9 cellular contexts compared by ENCODE assay signal in genomic region chr7:99615989-99616358, GRCh38. TPM values are rescaled to one million over a fixed set of nuclear protein-coding genes. Genes with fewer than 3 reads are reported as not detected.
DNase-seq lines count a peak whose midpoint lies in the region; FAIRE-seq and TF ChIP-seq lines count a peak whose summit lies in the region.
"Had no signal": no experiment of that assay in that cellular context is flagged by ENCODE, and none has a peak within 500 bp of the region (broad histone marks: within the 10 kb centered on the region; RNA-seq: fewer than 3 reads in every experiment).

No MANE protein-coding gene starts in this region.

- CTCF ChIA-PET in PC-9 (lab: Charles Lee) = interaction anchor here (0.6 kb wide), 2 partner anchors 55 to 116 kb away, joined by 3 to 4 read pairs; partner anchors contain the start of gene ZNF394
- CTCF ChIA-PET in HEK293T (lab: Yijun Ruan, JAX) = interaction anchor here (0.7 to 1.5 kb wide), 4 partner anchors 14 to 102 kb away, joined by 3 to 5 read pairs (median 3); no protein-coding TSS in a partner anchor

- TF ChIP-seq CTCF in PC-9 (conservative IDR thresholded peaks at IDR 0.05) = no peak
- TF ChIP-seq CTCF in epithelial cell of proximal tubule (conservative IDR thresholded peaks at IDR 0.05; ENCODE audit: low read depth, low read length) = no peak
- no peak for TF ChIP-seq CTCF in prostate gland (IDR thresholded peaks at IDR 0.05)

- TF ChIP-seq POLR2A in prostate gland (IDR thresholded peaks at IDR 0.05) = no peak

- H3K27me3 ChIP-seq in PC-9 (ENCODE audit: insufficient read depth, low read depth) = 0 out of 2 replicates have a peak, but pooled peaks cover 6% of the 10 kb centered on the region
- H3K27me3 ChIP-seq in prostate gland (replicated peaks; ENCODE audit: insufficient read depth) = no peaks in the 10 kb centered on the region

- no TSS peak for BruUV-seq in PC-9 (replicated peaks; lab: Mats Ljungman, UMichigan)

- H3K9me2 ChIP-seq in PC-9 (ENCODE audit: insufficient read depth) = no peaks in the 10 kb centered on the region

- H3K4me1 ChIP-seq in ES-I3 (ENCODE audit: insufficient read depth, low read length) = 0 out of 2 replicates have a peak, but pooled peaks cover 2% of the 10 kb centered on the region
- peaks cover 24% of the 10 kb centered on the region for H3K4me1 ChIP-seq in PC-9 (replicated peaks; ENCODE audit: insufficient read depth)
- H3K4me1 ChIP-seq in prostate gland (replicated peaks) = peaks cover 6% of the 10 kb centered on the region

- H2AFZ ChIP-seq in PC-9 = peak overlapping the region; percentile 97

- H4K20me1 ChIP-seq in PC-9 (ENCODE audit: insufficient read depth) = no peaks in the 10 kb centered on the region

- no peak for FAIRE-seq in HTR-8/SVneo (lab: Jason Lieb, UNC)

- no peak overlapping the region for H3K27ac ChIP-seq in PC-9
- no peak overlapping the region for H3K27ac ChIP-seq in prostate gland

- peak overlapping the region; percentile 72; the same call in 1 of the 2 replicates for H3K9ac ChIP-seq in ES-I3 (ENCODE audit: low read depth, low read length)

- intact Hi-C loops in PC-9 (cut with micrococcal nuclease; ENCODE audit: unreplicated experiment) = loop anchor here (1.0 to 5.0 kb wide), 3 partner anchors 53 to 221 kb away; partner anchors contain the start of gene ZNF394
- intact Hi-C loops in prostate gland (cut with DNase I) = loop anchor here (5.0 to 10.0 kb wide), 3 partner anchors 59 to 309 kb away; partner anchors contain the start of genes GJC3 and ZNF655

- H3K4me3 ChIP-seq in PC-9 = peak overlapping the region; percentile 66; the same call in 1 of the 2 replicates
- H3K4me3 ChIP-seq in epithelial cell of proximal tubule (ENCODE audit: low read depth, low read length) = peak overlapping the region; percentile 97
- H3K4me3 ChIP-seq in prostate gland = peak overlapping the region; percentile 76 to 88

- WGBS in prostate gland = 94% methylated on average over 5 of the region's 5 CpGs

- H3K36me3 ChIP-seq in ES-I3 (ENCODE audit: insufficient read depth, low read length) (peaks cover 22% of the 10 kb centered on the region), PC-9 (ENCODE audit: low read depth) (peaks cover 10% of the 10 kb centered on the region; the same call in 1 of the 2 replicates), prostate gland (peaks cover 0 to 2% of the 10 kb centered on the region in 2 donors)

- H3K4me2 ChIP-seq in PC-9 = peak overlapping the region; percentile 73

- POLR2A ChIA-PET in PC-9 (lab: Charles Lee; ENCODE audit: unreplicated experiment) (interaction anchor here (0.5 to 0.9 kb wide), 3 partner anchors 111 to 237 kb away, joined by 4 to 17 read pairs (median 4); no protein-coding TSS in a partner anchor), HEK293T (lab: Yijun Ruan, JAX) (interaction anchor here (0.7 to 3.8 kb wide), 12 partner anchors 14 to 832 kb away, joined by 3 to 31 read pairs (median 4); partner anchors contain the start of genes AP4M1, FAM200A, MCM7 and ZKSCAN5)

- no peak for DNase-seq in PC-9
- DNase-seq in epithelial cell of proximal tubule (ENCODE audit: low read depth) = no peak
- no peak for DNase-seq in prostate gland (ENCODE audit: low spot score)
- DNase-seq in HEK293T (ENCODE audit: extremely low spot score) = no peak
- no peak for DNase-seq in HTR-8/SVneo (ENCODE audit: insufficient read length, low spot score)
- DNase-seq in medulla oblongata (ENCODE audit: extremely low spot score) = no peak
- no peak for DNase-seq in NCI-H510A treated with DMSO at 0.1 percent for 48 hours (lab: John Stamatoyannopoulos, UW)

- H3F3A ChIP-seq in PC-9 (ENCODE audit: insufficient read depth, low read depth) = no peaks in the 10 kb centered on the region; the same call in 1 of the 2 replicates

- peaks cover 28% of the 10 kb centered on the region for H3K79me2 ChIP-seq in PC-9 (ENCODE audit: low read depth)

- H3K9me3 ChIP-seq in ES-I3 (ENCODE audit: control insufficient read depth, insufficient read depth, low read length) (no peaks in the 10 kb centered on the region), PC-9 (ENCODE audit: insufficient read depth, low read depth) (no peaks in the 10 kb centered on the region), prostate gland (no peaks in the 10 kb centered on the region)

TF ChIP-seq in HEK293T, 16 proteins besides CTCF, POLR2A, EP300 and RAD21:
- TF ChIP-seq SUZ12 (IDR thresholded peaks at IDR 0.05) = no peak
- no peak for TF ChIP-seq TARDBP (IDR thresholded peaks at IDR 0.05)

RNA-seq across cellular contexts. Expression of gene ZSCAN25, which starts 0.8 kb away (rescaled TPM):
- total RNA-seq in PC-9 (2021) = 20.5 and 21.8 TPM in 2 replicates
- total RNA-seq in epithelial cell of proximal tubule = 7.4 and 11.0 TPM in 2 replicates
- 10 to 100 TPM; 20.1 to 28.0 TPM for total RNA-seq in prostate gland

RNA-seq across cellular contexts. Expression of gene TMEM225B, which starts 17.9 kb away (rescaled TPM):
- total RNA-seq in PC-9 (2021) (1.5 and 1.8 TPM in 2 replicates), epithelial cell of proximal tubule (0.17 and 0.43 TPM in 2 replicates), prostate gland (10 to 100 TPM in 1 of 2 donors, not detected in 1; 23.5 TPM)
- total RNA-seq: glomerular endothelial cell had no signal

RNA-seq across cellular contexts. Expression of gene ZNF655, which starts 57.5 kb away (rescaled TPM):
- total RNA-seq in PC-9 (2021) (75.6 and 83.0 TPM in 2 replicates), epithelial cell of proximal tubule (31.5 and 53.8 TPM in 2 replicates), prostate gland (100 to 1,000 TPM in 1 of 2 donors, 10 to 100 TPM in 1; 79.7 to 112 TPM)
